ENCODE assay signal across 19 cellular contexts in genomic region chr13:79528356-79528755, GRCh38.
"Had no signal": no experiment of that assay in that cellular context is flagged by ENCODE, and none has a peak within 500 bp of the region (broad histone marks: within the 10 kb centered on the region; RNA-seq: fewer than 3 reads in every experiment).

No MANE protein-coding gene starts in this region.

- ATAC-seq: left lung; naive thymus-derived CD8-positive, alpha-beta T cell had no signal

- H3K36me3 Mint-ChIP-seq: naive thymus-derived CD8-positive, alpha-beta T cell had no signal

- H3K9me3 ChIP-seq: breast epithelium, left lung, prostate gland, right atrium auricular region, tibial nerve had no signal

- H3K4me3 ChIP-seq: breast epithelium, left lung, prostate gland, right atrium auricular region, tibial nerve had no signal

- DNase-seq: activated B cell treated with CpG ODN at 0.5 μM for 24 hours; activated CD4-positive, alpha-beta T cell treated with anti-CD3 and anti-CD28 coated beads, Interleukin-2, amount 50 U/mL, for 1 hour; activated CD8-positive, alpha-beta memory T cell treated with anti-CD3 and anti-CD28 coated beads for 24 hours; activated CD8-positive, alpha-beta memory T cell treated with anti-CD3 and anti-CD28 coated beads, Interleukin-2, amount 50 U/mL, for 48 hours; activated gamma-delta T cell; activated T-cell treated with anti-CD3 and anti-CD28 coated beads, Interleukin-2, amount 50 U/mL, for 48 hours; dermis blood vessel endothelial cell; effector memory CD4-positive, alpha-beta T cell; foreskin fibroblast; hypothalamus; left lung; naive thymus-derived CD8-positive, alpha-beta T cell had no signal

- H3K4me3 Mint-ChIP-seq: activated B cell treated with CpG ODN at 0.5 μM for 24 hours; activated naive CD4-positive, alpha-beta T cell treated with anti-CD3 and anti-CD28 coated beads, Interleukin-2, amount 50 U/mL, for 24 hours; naive thymus-derived CD8-positive, alpha-beta T cell; stimulated activated naive CD8-positive, alpha-beta T cell treated with anti-CD3 and anti-CD28 coated beads, Interleukin-15, Interleukin-2, amounts not matched to agents 100 ng/mL and 50 ng/mL, for 24 hours; T-helper 2 cell treated with Interferon-gamma antibody and Interleukin-4, amounts not matched to agents 5 μg/mL and 100 μg/mL, for 36 hours had no signal

- H3K4me1 ChIP-seq: breast epithelium, prostate gland had no signal

- H3K36me3 ChIP-seq: breast epithelium, prostate gland had no signal

- H3K27ac Mint-ChIP-seq: activated B cell treated with CpG ODN at 0.5 μM for 24 hours; activated naive CD4-positive, alpha-beta T cell treated with anti-CD3 and anti-CD28 coated beads, Interleukin-2, amount 50 U/mL, for 24 hours; naive thymus-derived CD8-positive, alpha-beta T cell; stimulated activated naive CD8-positive, alpha-beta T cell treated with anti-CD3 and anti-CD28 coated beads, Interleukin-15, Interleukin-2, amounts not matched to agents 100 ng/mL and 50 ng/mL, for 24 hours; T-helper 2 cell treated with Interferon-gamma antibody and Interleukin-4, amounts not matched to agents 5 μg/mL and 100 μg/mL, for 36 hours had no signal

- H3K9me3 Mint-ChIP-seq: activated B cell treated with CpG ODN at 0.5 μM for 24 hours; activated naive CD4-positive, alpha-beta T cell treated with anti-CD3 and anti-CD28 coated beads, Interleukin-2, amount 50 U/mL, for 24 hours; naive thymus-derived CD8-positive, alpha-beta T cell; stimulated activated naive CD8-positive, alpha-beta T cell treated with anti-CD3 and anti-CD28 coated beads, Interleukin-15, Interleukin-2, amounts not matched to agents 100 ng/mL and 50 ng/mL, for 24 hours; T-helper 2 cell treated with Interferon-gamma antibody and Interleukin-4, amounts not matched to agents 5 μg/mL and 100 μg/mL, for 36 hours had no signal

- H3K27ac ChIP-seq: breast epithelium, left lung, prostate gland, tibial nerve had no signal

- H3K27me3 Mint-ChIP-seq: activated B cell treated with CpG ODN at 0.5 μM for 24 hours; activated naive CD4-positive, alpha-beta T cell treated with anti-CD3 and anti-CD28 coated beads, Interleukin-2, amount 50 U/mL, for 24 hours; naive thymus-derived CD8-positive, alpha-beta T cell; stimulated activated naive CD8-positive, alpha-beta T cell treated with anti-CD3 and anti-CD28 coated beads, Interleukin-15, Interleukin-2, amounts not matched to agents 100 ng/mL and 50 ng/mL, for 24 hours had no signal

- H3K4me1 Mint-ChIP-seq: activated B cell treated with CpG ODN at 0.5 μM for 24 hours had no signal

- H3K27me3 ChIP-seq: breast epithelium, left lung, right atrium auricular region, tibial nerve had no signal
